Comparison of ENCODE assay signal across 21 cellular contexts in the genomic region with DNA sequence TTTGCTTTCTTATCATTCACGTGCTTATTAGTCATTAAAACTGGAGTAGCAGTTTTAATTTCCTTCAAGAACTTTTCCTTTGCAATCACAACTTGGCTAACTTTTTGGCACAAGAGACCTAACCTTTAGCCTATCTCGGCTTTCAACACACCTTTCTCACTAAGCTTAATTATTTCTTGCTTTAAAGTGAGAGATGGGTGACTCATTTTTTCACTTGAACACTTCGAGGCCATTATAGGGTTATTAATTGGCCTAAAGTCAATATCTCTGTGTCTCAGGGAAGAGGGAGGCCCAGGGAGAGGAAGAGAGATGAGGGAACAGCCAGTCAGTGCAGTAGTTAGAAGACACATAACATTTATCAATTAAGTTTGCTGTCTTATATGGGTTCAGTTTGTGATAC.
"Had no signal": no experiment of that assay in that cellular context is flagged by ENCODE, and none has a peak within 500 bp of the region (broad histone marks: within the 10 kb centered on the region; RNA-seq: fewer than 3 reads in every experiment).

No MANE protein-coding gene starts in this region.

- H3K27me3 ChIP-seq: ascending aorta, body of pancreas had no signal

- H3K36me3 ChIP-seq: ascending aorta had no signal

- H3K27ac ChIP-seq: ascending aorta, body of pancreas had no signal

- DNase-seq: activated CD4-positive, alpha-beta T cell treated with anti-CD3 and anti-CD28 coated beads for 48 hours; activated CD4-positive, alpha-beta T cell treated with anti-CD3 and anti-CD28 coated beads, Interleukin-2, amount 50 U/mL, for 48 hours; activated CD4-positive, CD25-positive, alpha-beta regulatory T cell treated with anti-CD3 and anti-CD28 coated beads, Interleukin-2, amount 50 U/mL, for 72 hours; activated CD8-positive, alpha-beta memory T cell treated with anti-CD3 and anti-CD28 coated beads, Interleukin-2, amount 10 ng/mL, durations not matched to agents 7 days and 5 days; activated effector memory CD4-positive, alpha-beta T cell treated with Interleukin-2 at 50 U/mL for 16 hours; activated naive CD4-positive, alpha-beta T cell treated with Interleukin-2 at 50 U/mL for 16 hours; activated naive CD8-positive, alpha-beta T cell treated with anti-CD3 and anti-CD28 coated beads, Interleukin-2, amount 50 U/mL, for 24 hours; activated T-cell treated with anti-CD3 and anti-CD28 coated beads, Interleukin-2, amount 50 U/mL, for 24 hours; amniotic stem cell; body of pancreas; MM.1S; NCI-H1105; NCI-H1436 treated with DMSO at 0.1 percent for 48 hours; NCI-H187; NCI-H2081; NCI-H446; NCI-H524; SIG-M5; T-helper 17 cell; T-helper 9 cell had no signal

- H3K4me1 ChIP-seq: ascending aorta, body of pancreas had no signal

- H3K4me3 ChIP-seq: ascending aorta, body of pancreas had no signal

- H3K9me3 ChIP-seq: ascending aorta, body of pancreas had no signal
